In genomic region chr4:133151301-133151680, GRCh38 we compare ENCODE assay signal across 10 cellular contexts. TPM values are rescaled to one million over a fixed set of nuclear protein-coding genes. Genes with fewer than 3 reads are reported as not detected.
DNase-seq lines count a peak whose midpoint lies in the region; ATAC-seq lines count a peak whose summit lies in the region.
"Had no signal": no experiment of that assay in that cellular context is flagged by ENCODE, and none has a peak within 500 bp of the region (broad histone marks: within the 10 kb centered on the region; RNA-seq: fewer than 3 reads in every experiment).

No MANE protein-coding gene starts in this region.

- DNase-seq in activated CD4-positive, alpha-beta T cell treated with anti-CD3 and anti-CD28 coated beads for 36 hours: peak; percentile 31
- DNase-seq in activated CD4-positive, alpha-beta T cell treated with anti-CD3 and anti-CD28 coated beads, Interleukin-2, amount 50 U/mL, for 4 hours: no peak
- no peak for DNase-seq in activated CD8-positive, alpha-beta T cell treated with anti-CD3 and anti-CD28 coated beads, Interleukin-2, amount 10 ng/mL, durations not matched to agents 7 days and 5 days
- no peak for DNase-seq in HK-2 (ENCODE audit: unreplicated experiment)
- no peak for DNase-seq in T-cell

- H3K4me1 ChIP-seq in iPS-18a (ENCODE audit: control insufficient read depth, low read depth, low read length) (peaks cover 27% of the 10 kb centered on the region), stomach smooth muscle (ENCODE audit: control insufficient read depth, insufficient read depth, low read length) (peaks cover 44% of the 10 kb centered on the region)

- peaks cover 27% of the 10 kb centered on the region for H3K4me1 Mint-ChIP-seq in activated CD4-positive, alpha-beta T cell treated with anti-CD3 and anti-CD28 coated beads for 36 hours
- peaks cover 21% of the 10 kb centered on the region for H3K4me1 Mint-ChIP-seq in activated CD8-positive, alpha-beta T cell treated with anti-CD3 and anti-CD28 coated beads, Interleukin-2, amount 10 ng/mL, durations not matched to agents 7 days and 5 days (ENCODE audit: low read depth)
- peaks cover 11 to 22% (median 19%) of the 10 kb centered on the region in 3 donors for H3K4me1 Mint-ChIP-seq in T-cell

- H3K4me3 Mint-ChIP-seq in activated CD4-positive, alpha-beta T cell treated with anti-CD3 and anti-CD28 coated beads for 36 hours: no peak overlapping the region
- peak overlapping the region; percentile 25 for H3K4me3 Mint-ChIP-seq in activated CD8-positive, alpha-beta T cell treated with anti-CD3 and anti-CD28 coated beads, Interleukin-2, amount 10 ng/mL, durations not matched to agents 7 days and 5 days
- H3K4me3 Mint-ChIP-seq in T-cell: peak overlapping the region in 1 of 3 donors; percentile 17

- peaks cover 3% of the 10 kb centered on the region for H3K36me3 Mint-ChIP-seq in activated CD4-positive, alpha-beta T cell treated with anti-CD3 and anti-CD28 coated beads for 36 hours (ENCODE audit: low read depth)
- H3K36me3 Mint-ChIP-seq in activated CD8-positive, alpha-beta T cell treated with anti-CD3 and anti-CD28 coated beads, Interleukin-2, amount 10 ng/mL, durations not matched to agents 7 days and 5 days (ENCODE audit: low read depth): peaks cover 13% of the 10 kb centered on the region
- no peaks in the 10 kb centered on the region for H3K36me3 Mint-ChIP-seq in T-cell

- CTCF ChIA-PET in activated CD4-positive, alpha-beta T cell treated with anti-CD3 and anti-CD28 coated beads for 36 hours (lab: Charles Lee): no interaction called here
- CTCF ChIA-PET in activated CD8-positive, alpha-beta T cell treated with anti-CD3 and anti-CD28 coated beads, Interleukin-2, amount 10 ng/mL, durations not matched to agents 7 days and 5 days (lab: Charles Lee): no interaction called here
- CTCF ChIA-PET in T-cell (lab: Charles Lee): no interaction called here

- ATAC-seq in activated CD4-positive, alpha-beta T cell treated with anti-CD3 and anti-CD28 coated beads for 36 hours: no peak
- ATAC-seq in activated CD8-positive, alpha-beta T cell treated with anti-CD3 and anti-CD28 coated beads, Interleukin-2, amount 10 ng/mL, durations not matched to agents 7 days and 5 days: no peak
- ATAC-seq in GM19351 (IDR thresholded peaks at IDR 0.05; ENCODE audit: unreplicated experiment) (no peak), T-cell (replicated peaks in 1 of 4) (no peak)

- H3K27ac Mint-ChIP-seq in activated CD4-positive, alpha-beta T cell treated with anti-CD3 and anti-CD28 coated beads for 36 hours: no peak overlapping the region
- H3K27ac Mint-ChIP-seq in activated CD8-positive, alpha-beta T cell treated with anti-CD3 and anti-CD28 coated beads, Interleukin-2, amount 10 ng/mL, durations not matched to agents 7 days and 5 days: peak overlapping the region; percentile 60
- H3K27ac Mint-ChIP-seq in T-cell: no peak overlapping the region

- POLR2A ChIA-PET in activated CD4-positive, alpha-beta T cell treated with anti-CD3 and anti-CD28 coated beads for 36 hours (lab: Charles Lee): no interaction called here
- POLR2A ChIA-PET in activated CD8-positive, alpha-beta T cell treated with anti-CD3 and anti-CD28 coated beads, Interleukin-2, amount 10 ng/mL, durations not matched to agents 7 days and 5 days (lab: Charles Lee): no interaction called here
- POLR2A ChIA-PET in T-cell (lab: Charles Lee): no interaction called here

- intact Hi-C loops in activated CD4-positive, alpha-beta T cell treated with anti-CD3 and anti-CD28 coated beads for 36 hours (cut with DNase I, micrococcal nuclease): no loop called here

- H3K36me3 ChIP-seq in iPS-18a (ENCODE audit: control insufficient read depth, low read depth, low read length) (no peaks in the 10 kb centered on the region), stomach smooth muscle (ENCODE audit: control insufficient read depth in 2 of 2, insufficient read depth in 2 of 2, low read length in 2 of 2) (no peaks in the 10 kb centered on the region)
- H3K36me3 ChIP-seq: adrenal gland had no signal

- H3K27me3 ChIP-seq in iPS-18a (ENCODE audit: control insufficient read depth, insufficient read depth, low read length) (peaks cover 76% of the 10 kb centered on the region), stomach smooth muscle (ENCODE audit: control insufficient read depth in 1 of 2, insufficient read depth in 2 of 2, low read length in 2 of 2) (peaks cover 5 to 15% of the 10 kb centered on the region in 2 donors)

- H3K27me3 Mint-ChIP-seq in activated CD4-positive, alpha-beta T cell treated with anti-CD3 and anti-CD28 coated beads for 36 hours: peaks cover 64% of the 10 kb centered on the region
- peaks cover 69% of the 10 kb centered on the region for H3K27me3 Mint-ChIP-seq in activated CD8-positive, alpha-beta T cell treated with anti-CD3 and anti-CD28 coated beads, Interleukin-2, amount 10 ng/mL, durations not matched to agents 7 days and 5 days (ENCODE audit: low read depth)
- peaks cover 61% of the 10 kb centered on the region in 2 donors for H3K27me3 Mint-ChIP-seq in T-cell

- no peaks in the 10 kb centered on the region for H3K9me3 ChIP-seq in iPS-18a (ENCODE audit: control insufficient read depth, low read depth, low read length)
- H3K9me3 ChIP-seq in stomach smooth muscle (ENCODE audit: control insufficient read depth in 2 of 2, low read length in 2 of 2): no peaks in the 10 kb centered on the region
- H3K9me3 ChIP-seq: adrenal gland had no signal

- H3K9me3 Mint-ChIP-seq in activated CD4-positive, alpha-beta T cell treated with anti-CD3 and anti-CD28 coated beads for 36 hours (ENCODE audit: low read depth): no peaks in the 10 kb centered on the region
- H3K9me3 Mint-ChIP-seq in activated CD8-positive, alpha-beta T cell treated with anti-CD3 and anti-CD28 coated beads, Interleukin-2, amount 10 ng/mL, durations not matched to agents 7 days and 5 days (ENCODE audit: insufficient read depth): no peaks in the 10 kb centered on the region
- H3K9me3 Mint-ChIP-seq in T-cell: peaks cover 0 to 4% (median 0%) of the 10 kb centered on the region in 3 donors

- H3K4me3 ChIP-seq in iPS-18a (ENCODE audit: low read length) (peak overlapping the region; percentile 73), stomach smooth muscle (ENCODE audit: low read length in 2 of 2) (peak overlapping the region; percentile 81 to 87)

- H3K9ac ChIP-seq in iPS-18a (ENCODE audit: low read length) (no peak overlapping the region), stomach smooth muscle (ENCODE audit: low read length in 2 of 2) (peak overlapping the region; percentile 23 to 47)

- no peak overlapping the region for H3K27ac ChIP-seq in iPS-18a (ENCODE audit: low read length)
- H3K27ac ChIP-seq in stomach smooth muscle (ENCODE audit: low read length): no peak overlapping the region
- H3K27ac ChIP-seq: C4-2B had no signal

RNA-seq across cellular contexts. Expression of gene PCDH10, which starts 2.2 kb away (rescaled TPM):
- total RNA-seq in activated CD4-positive, alpha-beta T cell treated with anti-CD3 and anti-CD28 coated beads for 36 hours: not detected
- total RNA-seq in activated CD8-positive, alpha-beta T cell treated with anti-CD3 and anti-CD28 coated beads, Interleukin-2, amount 10 ng/mL, durations not matched to agents 7 days and 5 days: not detected
- total RNA-seq in T-cell: not detected
